ENCODE assay signal across 8 cellular contexts in genomic region chr11:72352859-72353551, GRCh38.
DNase-seq lines count a peak whose midpoint lies in the region; ATAC-seq, FAIRE-seq and TF ChIP-seq lines count a peak whose summit lies in the region.

No MANE protein-coding gene starts in this region.

- TF ChIP-seq EP300 in upper lobe of left lung (IDR thresholded peaks at IDR 0.05) = no peak

- peaks cover 0 to 7% (median 5%) of the 10 kb centered on the region in 4 donors for H3K4me1 ChIP-seq in upper lobe of left lung
- H3K4me1 ChIP-seq in naive thymus-derived CD4-positive, alpha-beta T cell (ENCODE audit: control insufficient read depth in 2 of 2, insufficient read depth in 2 of 2, low read length in 2 of 2) = no peaks in the 10 kb centered on the region

- CTCF ChIA-PET in naive thymus-derived CD4-positive, alpha-beta T cell (lab: Charles Lee) = interaction anchor here (0.7 kb wide), 1 partner anchor 11 kb away, joined by 3 read pairs; no protein-coding TSS in a partner anchor

- H3K4me1 Mint-ChIP-seq in mesothelial cell of epicardium = peaks cover 16% of the 10 kb centered on the region
- H3K4me1 Mint-ChIP-seq in naive thymus-derived CD4-positive, alpha-beta T cell = peaks cover 0 to 6% (median 0%) of the 10 kb centered on the region in 7 donors

- H3K36me3 ChIP-seq in WERI-Rb-1 (peaks cover 4% of the 10 kb centered on the region; the same call in 1 of the 2 replicates), upper lobe of left lung (peaks cover 0 to 11% (median 0%) of the 10 kb centered on the region in 4 donors)
- peaks cover 0 to 30% (median 0%) of the 10 kb centered on the region in 3 experiments for H3K36me3 ChIP-seq in naive thymus-derived CD4-positive, alpha-beta T cell (ENCODE audit: control insufficient read depth in 2 of 3, insufficient read depth in 3 of 3, low read length in 3 of 3)

- peak; percentile 95 for FAIRE-seq in GM12892 (lab: Jason Lieb, UNC)

- H3K4me3 ChIP-seq in WERI-Rb-1 (ENCODE audit: low read depth, low read length) (no peak overlapping the region), upper lobe of left lung (no peak overlapping the region)
- no peak overlapping the region for H3K4me3 ChIP-seq in naive thymus-derived CD4-positive, alpha-beta T cell (ENCODE audit: low read length)

- peak; percentile 78 for TF ChIP-seq CTCF in AG09319 (IDR thresholded peaks at IDR 0.05; ENCODE audit: low read depth, low read length)
- peak; percentile 89 for TF ChIP-seq CTCF in WERI-Rb-1 (IDR thresholded peaks at IDR 0.05; ENCODE audit: low read depth, low read length)
- peak; percentile 19 for TF ChIP-seq CTCF in mesothelial cell of epicardium (IDR thresholded peaks at IDR 0.05; ENCODE audit: unreplicated experiment)
- TF ChIP-seq CTCF in upper lobe of left lung (IDR thresholded peaks at IDR 0.05) = no peak

- H3K27ac ChIP-seq in WERI-Rb-1 (peak overlapping the region; percentile 43), upper lobe of left lung (no peak overlapping the region)
- H3K27ac ChIP-seq in naive thymus-derived CD4-positive, alpha-beta T cell (ENCODE audit: low read depth, low read length) = no peak overlapping the region

- intact Hi-C loops in naive thymus-derived CD4-positive, alpha-beta T cell (cut with micrococcal nuclease) = no loop called here

- no peaks in the 10 kb centered on the region for H3K27me3 Mint-ChIP-seq in mesothelial cell of epicardium (ENCODE audit: low read depth)
- H3K27me3 Mint-ChIP-seq in naive thymus-derived CD4-positive, alpha-beta T cell = no peaks in the 10 kb centered on the region

- H3K9me3 ChIP-seq in WERI-Rb-1 (ENCODE audit: severe bottlenecking) (no peaks in the 10 kb centered on the region), upper lobe of left lung (no peaks in the 10 kb centered on the region)
- H3K9me3 ChIP-seq in naive thymus-derived CD4-positive, alpha-beta T cell (ENCODE audit: control insufficient read depth in 2 of 3, low read length in 3 of 3) = no peaks in the 10 kb centered on the region

- TF ChIP-seq POLR2A in GM12892 (IDR thresholded peaks at IDR 0.05; ENCODE audit: low read depth, low read length) (no peak), upper lobe of left lung (IDR thresholded peaks at IDR 0.05) (no peak)

- H3K36me3 Mint-ChIP-seq in mesothelial cell of epicardium = peaks cover 2% of the 10 kb centered on the region
- H3K36me3 Mint-ChIP-seq in naive thymus-derived CD4-positive, alpha-beta T cell = peaks cover 0 to 18% (median 3%) of the 10 kb centered on the region in 5 donors

- POLR2A ChIA-PET in naive thymus-derived CD4-positive, alpha-beta T cell (lab: Charles Lee) = no interaction called here

- H3K27ac Mint-ChIP-seq in mesothelial cell of epicardium = no peak overlapping the region
- no peak overlapping the region for H3K27ac Mint-ChIP-seq in naive thymus-derived CD4-positive, alpha-beta T cell

- H3K4me3 Mint-ChIP-seq in mesothelial cell of epicardium = no peak overlapping the region
- no peak overlapping the region for H3K4me3 Mint-ChIP-seq in naive thymus-derived CD4-positive, alpha-beta T cell

- H3K27me3 ChIP-seq in WERI-Rb-1 (ENCODE audit: insufficient read depth, low read depth, severe bottlenecking) (no peaks in the 10 kb centered on the region), upper lobe of left lung (no peaks in the 10 kb centered on the region)
- no peaks in the 10 kb centered on the region for H3K27me3 ChIP-seq in naive thymus-derived CD4-positive, alpha-beta T cell (ENCODE audit: control insufficient read depth in 2 of 2, insufficient read depth in 2 of 2, low read length in 2 of 2)

- DNase-seq in AG09319 (ENCODE audit: extremely low read depth, low read depth) = peak; percentile 63
- peak; percentile 22 for DNase-seq in GM12892 (ENCODE audit: insufficient read length)
- DNase-seq in WERI-Rb-1 = peak; percentile 80
- DNase-seq in mesothelial cell of epicardium (ENCODE audit: low spot score in 2 of 2, unreplicated experiment in 2 of 2) = peak in 1 of 2 experiments; percentile 49
- DNase-seq in upper lobe of left lung = no peak
- no peak for DNase-seq in naive thymus-derived CD4-positive, alpha-beta T cell
- DNase-seq in midbrain (lab: John Stamatoyannopoulos, UW) = no peak

- no peaks in the 10 kb centered on the region for H3K9me3 Mint-ChIP-seq in mesothelial cell of epicardium
- H3K9me3 Mint-ChIP-seq in naive thymus-derived CD4-positive, alpha-beta T cell = no peaks in the 10 kb centered on the region

- ATAC-seq in HG02973 (IDR thresholded peaks at IDR 0.05; ENCODE audit: unreplicated experiment) (peak; percentile 68), upper lobe of left lung (ENCODE audit: low FRiP score in 2 of 2) (no peak)
- ATAC-seq in naive thymus-derived CD4-positive, alpha-beta T cell = no peak

- 78 to 84% methylated on average over 6 of the region's 6 CpGs for whole genome bisulfite sequencing in upper lobe of left lung, 2 donors

Comparison
In these comparisons a context has a peak if more than half of its experiments do, and no peak if none do; other contexts are left out.
1. DNase-seq: peak in AG09319 (single experiment), GM12892 (single experiment) and WERI-Rb-1 (single experiment); none in upper lobe of left lung (0 of 2), naive thymus-derived CD4-positive, alpha-beta T cell (0 of 9) and midbrain (single experiment).
2. CTCF ChIP-seq: peak in AG09319 (single experiment), WERI-Rb-1 (single experiment) and mesothelial cell of epicardium (single experiment); none in upper lobe of left lung (0 of 6).